In genomic region chr10:110834622-110835219, GRCh38 we compare ENCODE assay signal across 8 cellular contexts. TPM values are rescaled to one million over a fixed set of nuclear protein-coding genes. Genes with fewer than 3 reads are reported as not detected.
DNase-seq lines count a peak whose midpoint lies in the region; ATAC-seq and TF ChIP-seq lines count a peak whose summit lies in the region.

No MANE protein-coding gene starts in this region.

- H3K36me3 ChIP-seq in CD8-positive, alpha-beta memory T cell (ENCODE audit: insufficient read depth, low read length), result no peaks in the 10 kb centered on the region
- no peaks in the 10 kb centered on the region for H3K36me3 ChIP-seq in muscle layer of colon (ENCODE audit: insufficient read depth, low read length)

- H3K36me3 Mint-ChIP-seq in CD8-positive, alpha-beta memory T cell, result no peaks in the 10 kb centered on the region
- no peaks in the 10 kb centered on the region for H3K36me3 Mint-ChIP-seq in chondrocyte (ENCODE audit: low read depth)
- no peaks in the 10 kb centered on the region for H3K36me3 Mint-ChIP-seq in activated CD4-positive, alpha-beta memory T cell treated with anti-CD3 and anti-CD28 coated beads for 36 hours

- H3K27me3 ChIP-seq in CD8-positive, alpha-beta memory T cell (ENCODE audit: insufficient read depth, low read length, poor library complexity, severe bottlenecking), result no peaks in the 10 kb centered on the region
- no peaks in the 10 kb centered on the region for H3K27me3 ChIP-seq in muscle layer of colon (ENCODE audit: control insufficient read depth in 1 of 2, insufficient read depth in 2 of 2, low read length in 2 of 2)

- no peak overlapping the region for H3K9ac ChIP-seq in muscle layer of colon (ENCODE audit: low read length)

- CTCF ChIA-PET in CD8-positive, alpha-beta memory T cell (lab: Charles Lee), result interaction anchor here (0.7 to 2.4 kb wide), 6 partner anchors 17 to 42 kb away, joined by 3 to 10 read pairs (median 5); no protein-coding TSS in a partner anchor
- CTCF ChIA-PET in activated CD4-positive, alpha-beta memory T cell treated with anti-CD3 and anti-CD28 coated beads for 36 hours (lab: Charles Lee), result interaction anchor here (1.2 kb wide), 2 partner anchors 25 to 31 kb away, joined by 3 read pairs; no protein-coding TSS in a partner anchor

- TF ChIP-seq CTCF in chondrocyte (IDR thresholded peaks at IDR 0.05), result no peak

- H3K4me3 Mint-ChIP-seq in CD8-positive, alpha-beta memory T cell, result peak overlapping the region in 1 of 7 donors; percentile 38
- H3K4me3 Mint-ChIP-seq in chondrocyte (ENCODE audit: unreplicated experiment), result no peak overlapping the region
- H3K4me3 Mint-ChIP-seq in activated CD4-positive, alpha-beta memory T cell treated with anti-CD3 and anti-CD28 coated beads for 36 hours, result no peak overlapping the region

- POLR2A ChIA-PET in CD8-positive, alpha-beta memory T cell (lab: Charles Lee), result interaction anchor here (0.8 to 0.9 kb wide), 2 partner anchors 37 to 38 kb away, joined by 3 read pairs; no protein-coding TSS in a partner anchor
- POLR2A ChIA-PET in activated CD4-positive, alpha-beta memory T cell treated with anti-CD3 and anti-CD28 coated beads for 36 hours (lab: Charles Lee), result no interaction called here

- no peaks in the 10 kb centered on the region for H3K9me3 Mint-ChIP-seq in CD8-positive, alpha-beta memory T cell
- H3K9me3 Mint-ChIP-seq in chondrocyte (ENCODE audit: low read depth), result no peaks in the 10 kb centered on the region
- H3K9me3 Mint-ChIP-seq in activated CD4-positive, alpha-beta memory T cell treated with anti-CD3 and anti-CD28 coated beads for 36 hours, result no peaks in the 10 kb centered on the region

- H3K4me3 ChIP-seq in CD8-positive, alpha-beta memory T cell (ENCODE audit: low read length), result no peak overlapping the region
- no peak overlapping the region for H3K4me3 ChIP-seq in muscle layer of colon (ENCODE audit: low read depth in 1 of 2, low read length in 2 of 2)

- H3K9me3 ChIP-seq in CD8-positive, alpha-beta memory T cell (ENCODE audit: low read length), result no peaks in the 10 kb centered on the region
- H3K9me3 ChIP-seq in muscle layer of colon (ENCODE audit: low read length), result no peaks in the 10 kb centered on the region

- H3K4me1 Mint-ChIP-seq in CD8-positive, alpha-beta memory T cell, result peaks cover 17 to 27% (median 18%) of the 10 kb centered on the region in 3 donors
- peaks cover 45% of the 10 kb centered on the region for H3K4me1 Mint-ChIP-seq in chondrocyte (ENCODE audit: low read depth)
- peaks cover 11% of the 10 kb centered on the region for H3K4me1 Mint-ChIP-seq in activated CD4-positive, alpha-beta memory T cell treated with anti-CD3 and anti-CD28 coated beads for 36 hours (ENCODE audit: low read depth)

- no peak overlapping the region for H3K27ac ChIP-seq in CD8-positive, alpha-beta memory T cell (ENCODE audit: low read depth, low read length)
- peak overlapping the region; percentile 36 for H3K27ac ChIP-seq in muscle layer of colon (ENCODE audit: low read depth, low read length)

- H3K27me3 Mint-ChIP-seq in CD8-positive, alpha-beta memory T cell, result no peaks in the 10 kb centered on the region
- H3K27me3 Mint-ChIP-seq in chondrocyte (ENCODE audit: low read depth), result no peaks in the 10 kb centered on the region
- H3K27me3 Mint-ChIP-seq in activated CD4-positive, alpha-beta memory T cell treated with anti-CD3 and anti-CD28 coated beads for 36 hours, result no peaks in the 10 kb centered on the region

- intact Hi-C loops in activated CD4-positive, alpha-beta memory T cell treated with anti-CD3 and anti-CD28 coated beads for 36 hours (cut with micrococcal nuclease), result no loop called here

- DNase-seq in CD8-positive, alpha-beta memory T cell, result peak in 2 of 5 donors; percentile 50 to 75
- DNase-seq in NCI-H1694 treated with DMSO at 0.1 percent for 48 hours (lab: John Stamatoyannopoulos, UW) (peak; percentile 94), chondrocyte (ENCODE audit: low spot score) (no peak), cortex of kidney (lab: John Stamatoyannopoulos, UW) (no peak)
- no peak for DNase-seq in activated CD4-positive, alpha-beta memory T cell treated with anti-CD3 and anti-CD28 coated beads for 36 hours

- peak overlapping the region in 6 of 8 donors; percentile 61 to 89 (median 74) for H3K27ac Mint-ChIP-seq in CD8-positive, alpha-beta memory T cell
- peak overlapping the region; percentile 33 for H3K27ac Mint-ChIP-seq in chondrocyte (ENCODE audit: unreplicated experiment)
- no peak overlapping the region for H3K27ac Mint-ChIP-seq in activated CD4-positive, alpha-beta memory T cell treated with anti-CD3 and anti-CD28 coated beads for 36 hours

- peaks cover 30% of the 10 kb centered on the region for H3K4me1 ChIP-seq in CD8-positive, alpha-beta memory T cell (ENCODE audit: insufficient read depth, low read length)
- H3K4me1 ChIP-seq in muscle layer of colon (ENCODE audit: insufficient read depth, low read length), result peaks cover 48% of the 10 kb centered on the region

- ATAC-seq in HG03097 (IDR thresholded peaks at IDR 0.05; ENCODE audit: low FRiP score, unreplicated experiment) (no peak), HG03520 (IDR thresholded peaks at IDR 0.05; ENCODE audit: unreplicated experiment) (no peak)

RNA-seq across cellular contexts. Expression of gene PDCD4, which starts 37.0 kb away (rescaled TPM):
- total RNA-seq in CD8-positive, alpha-beta memory T cell, result 10 to 100 TPM; 88.4 to 96.1 TPM
- 540 TPM for polyA plus RNA-seq in CD8-positive, alpha-beta memory T cell
- 73.7 to 100 TPM (median 80.3 TPM) in 3 replicates for total RNA-seq in chondrocyte
- 100 to 1,000 TPM; 123 to 141 TPM for total RNA-seq in activated CD4-positive, alpha-beta memory T cell treated with anti-CD3 and anti-CD28 coated beads for 36 hours
